Comparison of ENCODE assay signal across 1 cellular context in genomic region chr1:109586055-109586454, GRCh38.
A peak's percentile ranks its signal among the peaks of the same experiment; 100 is the strongest.
TF ChIP-seq lines count a peak whose summit lies in the region.

No MANE protein-coding gene starts in this region.

TF ChIP-seq in HepG2, 621 proteins besides CTCF, POLR2A, EP300 and RAD21 (continued from another document and continues in another):
- TF ChIP-seq NFE2L2 (IDR thresholded peaks at IDR 0.05; ENCODE audit: low read length) (no peak), KDM1A (CRISPR knock-in tag; IDR thresholded peaks at IDR 0.05) (no peak), CREM (IDR thresholded peaks at IDR 0.05) (0 out of 2 replicates have a peak, but pooled peaks have one; percentile 31), CREM (CRISPR knock-in tag; IDR thresholded peaks at IDR 0.05) (no peak), KAT8 (CRISPR knock-in tag; IDR thresholded peaks at IDR 0.05) (no peak; the same call in 1 of the 2 replicates), KDM6A (CRISPR knock-in tag; IDR thresholded peaks at IDR 0.05; ENCODE audit: low read depth) (no peak), SIX1 (CRISPR knock-in tag; IDR thresholded peaks at IDR 0.05; ENCODE audit: borderline replicate concordance) (no peak), KLF12 (CRISPR knock-in tag; IDR thresholded peaks at IDR 0.05; ENCODE audit: borderline replicate concordance) (no peak), ZNF740 (CRISPR knock-in tag; IDR thresholded peaks at IDR 0.05) (no peak), NKX3-1 (CRISPR knock-in tag; IDR thresholded peaks at IDR 0.05) (no peak), ZNF230 (CRISPR knock-in tag; IDR thresholded peaks at IDR 0.05) (no peak), ZNF704 (CRISPR knock-in tag; IDR thresholded peaks at IDR 0.05; ENCODE audit: borderline replicate concordance) (no peak), ZNF574 (CRISPR knock-in tag; IDR thresholded peaks at IDR 0.05) (no peak), ZNF614 (CRISPR knock-in tag; IDR thresholded peaks at IDR 0.05; ENCODE audit: borderline replicate concordance) (peak; percentile 37; the same call in 1 of the 2 replicates), KLF6 (CRISPR knock-in tag; IDR thresholded peaks at IDR 0.05) (no peak), ZNF737 (CRISPR knock-in tag; IDR thresholded peaks at IDR 0.05; ENCODE audit: borderline replicate concordance) (no peak), MBD4 (IDR thresholded peaks at IDR 0.05; ENCODE audit: borderline replicate concordance, low read length) (no peak), MYNN (CRISPR knock-in tag; IDR thresholded peaks at IDR 0.05; ENCODE audit: low read depth) (no peak), E2F5 (CRISPR knock-in tag; conservative IDR thresholded peaks at IDR 0.05) (no peak), ZBTB1 (CRISPR knock-in tag; IDR thresholded peaks at IDR 0.05; ENCODE audit: borderline replicate concordance) (no peak), FUBP1 (CRISPR knock-in tag; IDR thresholded peaks at IDR 0.05; ENCODE audit: borderline replicate concordance) (no peak), ZNF460 (CRISPR knock-in tag; IDR thresholded peaks at IDR 0.05; ENCODE audit: borderline replicate concordance) (no peak), NFIC (IDR thresholded peaks at IDR 0.05; ENCODE audit: low read length) (no peak), ZNF180 (CRISPR knock-in tag; IDR thresholded peaks at IDR 0.05; ENCODE audit: borderline replicate concordance, low read depth) (no peak), E2F1 (CRISPR knock-in tag; IDR thresholded peaks at IDR 0.05) (no peak), GPN1 (CRISPR knock-in tag; IDR thresholded peaks at IDR 0.05; ENCODE audit: borderline replicate concordance) (no peak), ZNF800 (CRISPR knock-in tag; IDR thresholded peaks at IDR 0.05) (no peak; the same call in 1 of the 2 replicates), ZFP36 (IDR thresholded peaks at IDR 0.05; ENCODE audit: borderline replicate concordance, low read depth, low read length, partially characterized antibody) (no peak), TBL1XR1 (IDR thresholded peaks at IDR 0.05; ENCODE audit: borderline replicate concordance, low read length, partially characterized antibody) (no peak), SP140L (CRISPR knock-in tag; IDR thresholded peaks at IDR 0.05; ENCODE audit: borderline replicate concordance) (no peak), ELK4 (CRISPR knock-in tag; IDR thresholded peaks at IDR 0.05; ENCODE audit: borderline replicate concordance) (no peak), SYNCRIP (IDR thresholded peaks at IDR 0.05; ENCODE audit: insufficient read depth, low read depth, low read length) (no peak), HMGXB4 (CRISPR knock-in tag; IDR thresholded peaks at IDR 0.05; ENCODE audit: borderline replicate concordance in 1 of 2, low read depth in 1 of 2) (no peak), ZSCAN12 (CRISPR knock-in tag; IDR thresholded peaks at IDR 0.05) (no peak), THAP7 (CRISPR knock-in tag; IDR thresholded peaks at IDR 0.05) (no peak), CSRNP2 (CRISPR knock-in tag; conservative IDR thresholded peaks at IDR 0.05; ENCODE audit: low read depth) (no peak), ERF (CRISPR knock-in tag; IDR thresholded peaks at IDR 0.05) (no peak), RBM22 (optimal IDR thresholded peaks at IDR 0.05; ENCODE audit: low read length) (no peak), ZBTB39 (CRISPR knock-in tag; IDR thresholded peaks at IDR 0.05) (no peak), NAIF1 (CRISPR knock-in tag; IDR thresholded peaks at IDR 0.05; ENCODE audit: borderline replicate concordance) (no peak), ZNF660 (CRISPR knock-in tag; IDR thresholded peaks at IDR 0.05; ENCODE audit: borderline replicate concordance, low read depth) (no peak), ZGPAT (CRISPR knock-in tag; IDR thresholded peaks at IDR 0.05) (0 out of 2 replicates have a peak, but pooled peaks have one; percentile 47)
